8 cellular contexts compared by ENCODE assay signal in the genomic region with DNA sequence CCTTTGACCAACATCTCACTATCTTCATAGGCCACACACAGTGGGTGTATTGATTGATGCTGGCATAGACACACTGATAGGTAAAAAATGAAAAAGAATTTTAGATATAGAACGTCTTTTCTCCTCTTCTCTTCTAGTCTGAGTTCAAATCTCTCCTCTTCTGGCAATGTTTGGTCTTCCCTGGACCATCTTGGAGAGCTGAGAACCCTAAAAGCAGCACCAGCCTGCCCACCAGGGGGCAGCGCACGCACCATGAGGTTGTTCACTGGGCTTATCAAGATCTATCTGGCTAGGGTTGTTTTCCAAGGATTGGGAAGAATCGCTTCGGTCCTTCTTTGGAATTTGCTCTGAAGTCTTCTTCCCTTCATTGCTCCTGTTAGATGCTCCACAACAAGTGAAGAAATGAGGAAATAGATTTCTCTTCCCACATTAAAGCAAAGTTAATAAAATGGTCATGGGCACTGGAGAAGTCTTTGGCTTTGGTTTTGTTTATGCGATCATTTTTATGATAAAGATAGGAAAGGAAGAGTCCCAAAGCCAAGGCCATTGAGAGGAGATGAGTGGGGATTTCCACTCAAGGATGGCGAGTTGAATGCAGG.
DNase-seq lines count a peak whose midpoint lies in the region; ATAC-seq and TF ChIP-seq lines count a peak whose summit lies in the region.

No MANE protein-coding gene starts in this region.

- ATAC-seq in GM18909 (IDR thresholded peaks at IDR 0.05; ENCODE audit: poor library complexity, unreplicated experiment) = no peak

- POLR2A ChIA-PET in HEK293T (lab: Yijun Ruan, JAX) = no interaction called here
- POLR2A ChIA-PET in activated CD4-positive, alpha-beta T cell treated with anti-CD3 and anti-CD28 coated beads, Interleukin-2, amount 10 ng/mL, durations not matched to agents 7 days and 5 days (lab: Charles Lee) = interaction anchor here (0.6 kb wide), 1 partner anchor 316 kb away, joined by 4 read pairs; no protein-coding TSS in a partner anchor

- H3K4me1 Mint-ChIP-seq in activated CD4-positive, alpha-beta T cell treated with anti-CD3 and anti-CD28 coated beads, Interleukin-2, amount 10 ng/mL, durations not matched to agents 7 days and 5 days = no peaks in the 10 kb centered on the region
- peaks cover 16% of the 10 kb centered on the region for H3K4me1 Mint-ChIP-seq in glutamatergic neuron (ENCODE audit: low read depth, unreplicated experiment)

- peak; percentile 54 for TF ChIP-seq CTCF in glutamatergic neuron (IDR thresholded peaks at IDR 0.05; ENCODE audit: partially characterized antibody, unreplicated experiment)

- H3K27ac Mint-ChIP-seq in activated CD4-positive, alpha-beta T cell treated with anti-CD3 and anti-CD28 coated beads, Interleukin-2, amount 10 ng/mL, durations not matched to agents 7 days and 5 days = no peak overlapping the region
- no peak overlapping the region for H3K27ac Mint-ChIP-seq in glutamatergic neuron (ENCODE audit: unreplicated experiment)

- peaks cover 3% of the 10 kb centered on the region for H3K27me3 Mint-ChIP-seq in activated CD4-positive, alpha-beta T cell treated with anti-CD3 and anti-CD28 coated beads, Interleukin-2, amount 10 ng/mL, durations not matched to agents 7 days and 5 days
- H3K27me3 Mint-ChIP-seq in glutamatergic neuron (ENCODE audit: unreplicated experiment) = no peaks in the 10 kb centered on the region

- H3K9me3 Mint-ChIP-seq in activated CD4-positive, alpha-beta T cell treated with anti-CD3 and anti-CD28 coated beads, Interleukin-2, amount 10 ng/mL, durations not matched to agents 7 days and 5 days = peaks cover 25% of the 10 kb centered on the region
- H3K9me3 Mint-ChIP-seq in glutamatergic neuron (ENCODE audit: unreplicated experiment) = peaks cover 6% of the 10 kb centered on the region

- CTCF ChIA-PET in HEK293T (lab: Yijun Ruan, JAX) = interaction anchor here (0.8 to 1.6 kb wide), 2 partner anchors 18 to 24 kb away, joined by 3 to 7 read pairs; no protein-coding TSS in a partner anchor
- CTCF ChIA-PET in activated CD4-positive, alpha-beta T cell treated with anti-CD3 and anti-CD28 coated beads, Interleukin-2, amount 10 ng/mL, durations not matched to agents 7 days and 5 days (lab: Charles Lee) = no interaction called here

- peak; percentile 21 for DNase-seq in AG20443 (ENCODE audit: low spot score)
- peak; percentile 43 for DNase-seq in HEK293T (ENCODE audit: extremely low spot score)
- DNase-seq in activated CD4-positive, alpha-beta T cell treated with anti-CD3 and anti-CD28 coated beads, Interleukin-2, amount 10 ng/mL, durations not matched to agents 7 days and 5 days = peak; percentile 28
- peak; percentile 50 for DNase-seq in glutamatergic neuron
- peak in 2 of 3 experiments; percentile 6 to 49 for DNase-seq in stimulated activated CD4-positive, alpha-beta T cell treated with anti-CD3 and anti-CD28 coated beads, TNF-alpha, amount 100 ng/mL, for 24 hours (ENCODE audit: low read depth in 3 of 3)
- no peak for DNase-seq in NOMO-1 treated with dmso at 0.1 percent for 144 hours (lab: John Stamatoyannopoulos, UW; ENCODE audit: unreplicated experiment)
- no peak for DNase-seq in NCI-H2107 treated with DMSO at 0.1 percent for 48 hours (lab: John Stamatoyannopoulos, UW; ENCODE audit: unreplicated experiment)

- H3K36me3 Mint-ChIP-seq in activated CD4-positive, alpha-beta T cell treated with anti-CD3 and anti-CD28 coated beads, Interleukin-2, amount 10 ng/mL, durations not matched to agents 7 days and 5 days (ENCODE audit: low read depth) = peaks cover 9% of the 10 kb centered on the region
- H3K36me3 Mint-ChIP-seq in glutamatergic neuron (ENCODE audit: unreplicated experiment) = peaks cover 9% of the 10 kb centered on the region

- no peak overlapping the region for H3K4me3 Mint-ChIP-seq in activated CD4-positive, alpha-beta T cell treated with anti-CD3 and anti-CD28 coated beads, Interleukin-2, amount 10 ng/mL, durations not matched to agents 7 days and 5 days
- no peak overlapping the region for H3K4me3 Mint-ChIP-seq in glutamatergic neuron (ENCODE audit: unreplicated experiment)

TF ChIP-seq in HEK293T, 16 proteins besides CTCF, POLR2A, EP300 and RAD21:
- TF ChIP-seq, protein P1, sequence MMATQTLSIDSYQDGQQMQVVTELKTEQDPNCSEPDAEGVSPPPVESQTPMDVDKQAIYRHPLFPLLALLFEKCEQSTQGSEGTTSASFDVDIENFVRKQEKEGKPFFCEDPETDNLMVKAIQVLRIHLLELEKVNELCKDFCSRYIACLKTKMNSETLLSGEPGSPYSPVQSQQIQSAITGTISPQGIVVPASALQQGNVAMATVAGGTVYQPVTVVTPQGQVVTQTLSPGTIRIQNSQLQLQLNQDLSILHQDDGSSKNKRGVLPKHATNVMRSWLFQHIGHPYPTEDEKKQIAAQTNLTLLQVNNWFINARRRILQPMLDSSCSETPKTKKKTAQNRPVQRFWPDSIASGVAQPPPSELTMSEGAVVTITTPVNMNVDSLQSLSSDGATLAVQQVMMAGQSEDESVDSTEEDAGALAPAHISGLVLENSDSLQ (IDR thresholded peaks at IDR 0.05) = no peak
- TF ChIP-seq TARDBP (IDR thresholded peaks at IDR 0.05) (no peak), ZNF384 (IDR thresholded peaks at IDR 0.05) (no peak), FOXK2 (IDR thresholded peaks at IDR 0.05) (no peak), LEF1 (IDR thresholded peaks at IDR 0.05; ENCODE audit: borderline replicate concordance) (no peak), L3MBTL2 (conservative IDR thresholded peaks at IDR 0.05) (no peak), BHLHE40 (IDR thresholded peaks at IDR 0.05; ENCODE audit: borderline replicate concordance) (no peak), ELF4 (IDR thresholded peaks at IDR 0.05) (no peak), CTBP1 (IDR thresholded peaks at IDR 0.05; ENCODE audit: borderline replicate concordance) (no peak), FOXA1 (IDR thresholded peaks at IDR 0.05) (no peak), SP1 (IDR thresholded peaks at IDR 0.05) (no peak), SUZ12 (IDR thresholded peaks at IDR 0.05) (no peak), NFRKB (IDR thresholded peaks at IDR 0.05) (no peak), HDGF (IDR thresholded peaks at IDR 0.05; ENCODE audit: borderline replicate concordance) (no peak), FOXM1 (IDR thresholded peaks at IDR 0.05; ENCODE audit: borderline replicate concordance) (no peak), ARNT (IDR thresholded peaks at IDR 0.05) (no peak)
TF ChIP-seq in HEK293T: peak in this region for 0.

Comparison
In these comparisons a context has a peak if more than half of its experiments do, and no peak if none do; other contexts are left out.
1. DNase-seq: peak in AG20443 (single experiment), HEK293T (single experiment), activated CD4-positive, alpha-beta T cell treated with anti-CD3 and anti-CD28 coated beads, Interleukin-2, amount 10 ng/mL, durations not matched to agents 7 days and 5 days (single experiment), glutamatergic neuron (single experiment) and stimulated activated CD4-positive, alpha-beta T cell treated with anti-CD3 and anti-CD28 coated beads, TNF-alpha, amount 100 ng/mL, for 24 hours (2 of 3); none in NOMO-1 treated with dmso at 0.1 percent for 144 hours (single experiment) and NCI-H2107 treated with DMSO at 0.1 percent for 48 hours (single experiment).